Comparison of ENCODE assay signal across 2 cellular contexts in the genomic region with DNA sequence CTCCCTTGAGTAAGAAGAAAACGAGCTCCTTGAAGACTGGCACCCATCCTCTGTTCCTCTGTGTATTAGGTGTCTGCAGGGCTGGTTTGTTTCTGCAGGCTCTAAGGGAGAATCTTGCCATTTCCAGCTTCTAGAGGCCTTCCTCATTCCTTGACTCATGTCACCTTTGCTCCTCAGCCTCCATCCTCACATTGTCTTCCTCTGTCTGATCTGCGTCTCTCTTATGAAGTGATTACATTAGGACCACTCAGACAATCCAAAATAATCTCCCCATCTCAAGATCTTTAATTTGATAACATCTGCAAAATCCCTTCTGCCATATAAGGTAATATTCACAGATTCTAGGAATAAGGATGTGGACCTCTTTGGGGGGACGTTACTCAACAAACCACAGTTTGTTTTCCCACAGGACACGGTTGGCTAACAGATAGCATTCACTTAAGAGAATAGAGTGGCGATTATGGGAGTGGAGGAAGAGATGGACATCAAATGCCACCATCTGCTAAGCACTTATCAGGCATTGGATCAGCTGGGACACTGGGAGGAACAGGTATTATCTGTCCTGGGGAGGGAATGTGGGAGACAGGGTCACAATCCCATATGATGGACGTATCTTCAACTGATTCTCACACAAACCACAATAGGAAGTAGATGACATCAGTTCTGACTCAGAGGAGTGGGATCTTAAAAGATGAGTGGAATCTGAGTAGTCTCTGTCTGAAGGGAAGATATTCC.
A peak's percentile ranks its signal among the peaks of the same experiment; 100 is the strongest.
TF ChIP-seq lines count a peak whose summit lies in the region.

No MANE protein-coding gene starts in this region.

TF ChIP-seq in IMR-90, 13 proteins besides CTCF, POLR2A, EP300 and RAD21:
- TF ChIP-seq FOS (IDR thresholded peaks at IDR 0.05; ENCODE audit: low read depth, low read length) (peak; percentile 74), RCOR1 (IDR thresholded peaks at IDR 0.05; ENCODE audit: insufficient replicate concordance, low read length) (no peak), CEBPB (IDR thresholded peaks at IDR 0.05; ENCODE audit: low read depth, low read length) (peak; percentile 84), CHD1 (IDR thresholded peaks at IDR 0.05; ENCODE audit: low read depth, low read length) (no peak)

TF ChIP-seq in K562, 482 proteins besides CTCF, POLR2A, EP300 and RAD21:
- TF ChIP-seq, protein P1, sequence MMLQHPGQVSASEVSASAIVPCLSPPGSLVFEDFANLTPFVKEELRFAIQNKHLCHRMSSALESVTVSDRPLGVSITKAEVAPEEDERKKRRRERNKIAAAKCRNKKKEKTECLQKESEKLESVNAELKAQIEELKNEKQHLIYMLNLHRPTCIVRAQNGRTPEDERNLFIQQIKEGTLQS (IDR thresholded peaks at IDR 0.05): peak; percentile 79
- TF ChIP-seq, protein P1 (CRISPR knock-in tag; conservative IDR thresholded peaks at IDR 0.05): no peak
- TF ChIP-seq FOS (IDR thresholded peaks at IDR 0.05; ENCODE audit: extremely low read depth, insufficient read length): no peak
- no peak for TF ChIP-seq EP400 (IDR thresholded peaks at IDR 0.05)
- TF ChIP-seq POLR2H (tag; IDR thresholded peaks at IDR 0.05; ENCODE audit: low read depth): no peak
- TF ChIP-seq ZNF75A (CRISPR knock-in tag; IDR thresholded peaks at IDR 0.05): 0 out of 2 replicates have a peak, but pooled peaks have one; percentile 31
- TF ChIP-seq CTBP1 (IDR thresholded peaks at IDR 0.05; ENCODE audit: borderline replicate concordance): peak; percentile 42; the same call in 1 of the 2 replicates
- TF ChIP-seq TAL1 (IDR thresholded peaks at IDR 0.05): no peak
- TF ChIP-seq, protein P2, sequence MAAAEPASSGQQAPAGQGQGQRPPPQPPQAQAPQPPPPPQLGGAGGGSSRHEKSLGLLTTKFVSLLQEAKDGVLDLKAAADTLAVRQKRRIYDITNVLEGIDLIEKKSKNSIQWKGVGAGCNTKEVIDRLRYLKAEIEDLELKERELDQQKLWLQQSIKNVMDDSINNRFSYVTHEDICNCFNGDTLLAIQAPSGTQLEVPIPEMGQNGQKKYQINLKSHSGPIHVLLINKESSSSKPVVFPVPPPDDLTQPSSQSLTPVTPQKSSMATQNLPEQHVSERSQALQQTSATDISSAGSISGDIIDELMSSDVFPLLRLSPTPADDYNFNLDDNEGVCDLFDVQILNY (CRISPR knock-in tag; IDR thresholded peaks at IDR 0.05): no peak
- 0 out of 2 replicates have a peak, but pooled peaks have one; percentile 11 for TF ChIP-seq CREM (IDR thresholded peaks at IDR 0.05; ENCODE audit: low read depth)
- TF ChIP-seq, protein P3, sequence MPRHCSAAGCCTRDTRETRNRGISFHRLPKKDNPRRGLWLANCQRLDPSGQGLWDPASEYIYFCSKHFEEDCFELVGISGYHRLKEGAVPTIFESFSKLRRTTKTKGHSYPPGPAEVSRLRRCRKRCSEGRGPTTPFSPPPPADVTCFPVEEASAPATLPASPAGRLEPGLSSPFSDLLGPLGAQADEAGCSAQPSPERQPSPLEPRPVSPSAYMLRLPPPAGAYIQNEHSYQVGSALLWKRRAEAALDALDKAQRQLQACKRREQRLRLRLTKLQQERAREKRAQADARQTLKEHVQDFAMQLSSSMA (CRISPR knock-in tag; IDR thresholded peaks at IDR 0.05): no peak
- peak; percentile 3; the same call in 1 of the 2 replicates for TF ChIP-seq CBFA2T3 (IDR thresholded peaks at IDR 0.05)
- no peak for TF ChIP-seq ZBTB7A (IDR thresholded peaks at IDR 0.05; ENCODE audit: borderline replicate concordance, control insufficient read depth, low read depth, low read length)
- TF ChIP-seq FOSL1 (tag; conservative IDR thresholded peaks at IDR 0.05): peak; percentile 88
- peak; percentile 26 for TF ChIP-seq MEIS2 (IDR thresholded peaks at IDR 0.05; ENCODE audit: partially characterized antibody)
- TF ChIP-seq ARID1B (IDR thresholded peaks at IDR 0.05): peak; percentile 42; the same call in 1 of the 2 replicates
- TF ChIP-seq JUN (IDR thresholded peaks at IDR 0.05; ENCODE audit: borderline replicate concordance, low read depth, low read length): peak; percentile 62; the same call in 1 of the 2 replicates
- TF ChIP-seq JUN (CRISPR knock-in tag; IDR thresholded peaks at IDR 0.05; ENCODE audit: borderline replicate concordance): no peak
- TF ChIP-seq SOX6 (IDR thresholded peaks at IDR 0.05): peak; percentile 57
- peak; percentile 61; the same call in 1 of the 2 replicates for TF ChIP-seq JUND (IDR thresholded peaks at IDR 0.05; ENCODE audit: borderline replicate concordance, low read depth, low read length)
- peak; percentile 64; the same call in 2 of the 3 replicates for TF ChIP-seq JUND (tag; IDR thresholded peaks at IDR 0.05; ENCODE audit: borderline replicate concordance, low read depth, low read length)
- TF ChIP-seq ETV1 (tag; conservative IDR thresholded peaks at IDR 0.05; ENCODE audit: low read depth): 0 out of 2 replicates have a peak, but pooled peaks have one; percentile 11
- TF ChIP-seq CEBPG (CRISPR knock-in tag; IDR thresholded peaks at IDR 0.05): no peak
- TF ChIP-seq CEBPG (tag; conservative IDR thresholded peaks at IDR 0.05 in 1 of 2, IDR thresholded peaks at IDR 0.05 in 1 of 2): peak in 1 of 2 experiments; percentile 52; a peak in 1 of 4 replicates
- 0 out of 2 replicates have a peak, but pooled peaks have one; percentile 32 for TF ChIP-seq SMARCA4 (IDR thresholded peaks at IDR 0.05)
- TF ChIP-seq SRF (CRISPR knock-in tag; IDR thresholded peaks at IDR 0.05): peak; percentile 17 to 61; a peak in 2 of 4 replicates
- TF ChIP-seq, protein P4, sequence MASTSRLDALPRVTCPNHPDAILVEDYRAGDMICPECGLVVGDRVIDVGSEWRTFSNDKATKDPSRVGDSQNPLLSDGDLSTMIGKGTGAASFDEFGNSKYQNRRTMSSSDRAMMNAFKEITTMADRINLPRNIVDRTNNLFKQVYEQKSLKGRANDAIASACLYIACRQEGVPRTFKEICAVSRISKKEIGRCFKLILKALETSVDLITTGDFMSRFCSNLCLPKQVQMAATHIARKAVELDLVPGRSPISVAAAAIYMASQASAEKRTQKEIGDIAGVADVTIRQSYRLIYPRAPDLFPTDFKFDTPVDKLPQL (IDR thresholded peaks at IDR 0.05; ENCODE audit: extremely low read depth, insufficient read length): no peak
- TF ChIP-seq DIDO1 (tag; IDR thresholded peaks at IDR 0.05; ENCODE audit: low read depth): no peak
TF ChIP-seq in K562: peak in this region for 15.
